Comparison of ENCODE assay signal across 8 cellular contexts in genomic region chr1:247857069-247857985, GRCh38.
DNase-seq lines count a peak whose midpoint lies in the region; ATAC-seq, FAIRE-seq and TF ChIP-seq lines count a peak whose summit lies in the region.

Gene TRIM58, plus strand, starts transcription at chr1:247857187. Its CDS starts 60 bp downstream, at chr1:247857247.

- H3K9me3 Mint-ChIP-seq in effector memory CD8-positive, alpha-beta T cell: no peaks in the 10 kb centered on the region
- peaks cover 17% of the 10 kb centered on the region for H3K9me3 Mint-ChIP-seq in nephron

- FAIRE-seq in HTR-8/SVneo (lab: Jason Lieb, UNC): no peak

- TF ChIP-seq CTCF in nephron (IDR thresholded peaks at IDR 0.05; ENCODE audit: unreplicated experiment in 3 of 3): no peak

- peaks cover 2 to 5% of the 10 kb centered on the region in 2 donors for H3K4me1 Mint-ChIP-seq in effector memory CD8-positive, alpha-beta T cell (ENCODE audit: low read depth in 2 of 2)
- H3K4me1 Mint-ChIP-seq in nephron: no peaks in the 10 kb centered on the region

- no peak within 1 kb of the TSS for H3K27ac Mint-ChIP-seq in effector memory CD8-positive, alpha-beta T cell
- no peak within 1 kb of the TSS for H3K27ac Mint-ChIP-seq in nephron

- H3K4me3 Mint-ChIP-seq in effector memory CD8-positive, alpha-beta T cell: peak within 1 kb of the TSS; percentile 60 to 63
- H3K4me3 Mint-ChIP-seq in nephron: peak within 1 kb of the TSS; percentile 76 to 77 (median 77)

- ATAC-seq in HG02623 (IDR thresholded peaks at IDR 0.05; ENCODE audit: unreplicated experiment) (peak; percentile 45), GM18517 (IDR thresholded peaks at IDR 0.05; ENCODE audit: unreplicated experiment) (no peak)
- peak; percentile 27 for ATAC-seq in effector memory CD8-positive, alpha-beta T cell (replicated peaks)

- H3K36me3 Mint-ChIP-seq in effector memory CD8-positive, alpha-beta T cell (ENCODE audit: insufficient read depth): no peaks in the 10 kb centered on the region
- H3K36me3 Mint-ChIP-seq in nephron (ENCODE audit: low read depth): no peaks in the 10 kb centered on the region

- H3K27me3 Mint-ChIP-seq in effector memory CD8-positive, alpha-beta T cell: peaks cover 41 to 55% of the 10 kb centered on the region in 2 donors
- peaks cover 38% of the 10 kb centered on the region for H3K27me3 Mint-ChIP-seq in nephron (ENCODE audit: low read depth)

- DNase-seq in ELF-1 (ENCODE audit: low read depth, low spot score) (peak; percentile 34), SW480 (ENCODE audit: low spot score) (peak; percentile 85), HTR-8/SVneo (ENCODE audit: insufficient read length, low spot score) (no peak), NCI-H446 (lab: John Stamatoyannopoulos, UW) (no peak)
- no peak for DNase-seq in effector memory CD8-positive, alpha-beta T cell

Comparison
In these comparisons a context has a peak if more than half of its experiments do, and no peak if none do; other contexts are left out.
1. DNase-seq: peak in ELF-1 (single experiment) and SW480 (single experiment); none in effector memory CD8-positive, alpha-beta T cell (0 of 3), HTR-8/SVneo (single experiment) and NCI-H446 (0 of 2).